1 cellular context compared by ENCODE assay signal in the genomic region with DNA sequence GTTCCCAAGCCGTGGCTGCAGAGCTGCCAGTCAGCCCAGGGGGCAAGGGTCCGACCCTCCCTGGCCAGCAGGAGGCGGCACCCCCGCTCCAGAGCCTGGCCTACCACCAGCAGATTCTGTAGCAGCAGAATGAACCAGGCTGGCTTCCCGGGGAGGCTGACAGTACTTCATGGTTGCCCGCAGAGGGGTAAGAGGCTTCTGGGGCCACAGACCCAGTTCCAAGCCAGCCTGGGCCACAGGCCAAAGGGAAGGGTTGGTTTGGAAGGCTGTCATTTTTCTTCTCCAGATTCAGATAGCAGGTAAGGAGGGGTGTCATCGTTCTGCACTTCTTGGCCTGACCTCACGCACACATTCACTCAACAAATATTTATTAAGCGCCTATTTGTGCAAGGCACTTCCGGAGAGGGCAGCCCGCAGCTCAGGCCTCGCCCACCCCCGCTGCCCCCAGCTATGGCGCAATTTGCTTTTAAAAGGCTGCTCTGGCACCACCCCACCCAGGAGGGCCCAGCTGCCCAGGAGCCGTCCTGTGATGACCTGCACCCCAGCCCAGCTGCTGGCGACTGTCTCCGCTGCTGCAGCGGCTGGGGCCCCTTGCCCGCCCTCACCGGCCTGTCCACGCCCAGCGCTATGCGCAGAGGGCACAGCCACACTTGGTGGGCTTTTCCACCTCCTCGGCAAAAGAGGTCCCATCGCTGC.
TF ChIP-seq lines count a peak whose summit lies in the region.

No MANE protein-coding gene starts in this region.

TF ChIP-seq in HepG2, 621 proteins besides CTCF, POLR2A, EP300 and RAD21 (continued from another document and continues in another):
- TF ChIP-seq, protein P1, sequence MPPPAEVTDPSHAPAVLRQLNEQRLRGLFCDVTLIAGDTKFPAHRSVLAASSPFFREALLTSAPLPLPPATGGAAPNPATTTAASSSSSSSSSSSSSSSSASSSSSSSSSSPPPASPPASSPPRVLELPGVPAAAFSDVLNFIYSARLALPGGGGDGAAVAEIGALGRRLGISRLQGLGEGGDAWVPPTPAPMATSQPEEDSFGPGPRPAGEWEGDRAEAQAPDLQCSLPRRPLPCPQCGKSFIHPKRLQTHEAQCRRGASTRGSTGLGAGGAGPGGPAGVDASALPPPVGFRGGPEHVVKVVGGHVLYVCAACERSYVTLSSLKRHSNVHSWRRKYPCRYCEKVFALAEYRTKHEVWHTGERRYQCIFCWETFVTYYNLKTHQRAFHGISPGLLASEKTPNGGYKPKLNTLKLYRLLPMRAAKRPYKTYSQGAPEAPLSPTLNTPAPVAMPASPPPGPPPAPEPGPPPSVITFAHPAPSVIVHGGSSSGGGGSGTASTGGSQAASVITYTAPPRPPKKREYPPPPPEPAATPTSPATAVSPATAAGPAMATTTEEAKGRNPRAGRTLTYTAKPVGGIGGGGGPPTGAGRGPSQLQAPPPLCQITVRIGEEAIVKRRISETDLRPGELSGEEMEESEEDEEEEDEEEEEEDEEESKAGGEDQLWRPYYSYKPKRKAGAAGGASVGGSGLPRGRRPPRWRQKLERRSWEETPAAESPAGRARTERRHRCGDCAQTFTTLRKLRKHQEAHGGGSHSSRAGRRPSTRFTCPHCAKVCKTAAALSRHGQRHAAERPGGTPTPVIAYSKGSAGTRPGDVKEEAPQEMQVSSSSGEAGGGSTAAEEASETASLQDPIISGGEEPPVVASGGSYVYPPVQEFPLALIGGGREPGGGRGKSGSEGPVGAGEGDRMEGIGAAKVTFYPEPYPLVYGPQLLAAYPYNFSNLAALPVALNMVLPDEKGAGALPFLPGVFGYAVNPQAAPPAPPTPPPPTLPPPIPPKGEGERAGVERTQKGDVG (CRISPR knock-in tag; IDR thresholded peaks at IDR 0.05; ENCODE audit: borderline replicate concordance): peak; percentile 10; the same call in 1 of the 2 replicates
- TF ChIP-seq, protein P2, sequence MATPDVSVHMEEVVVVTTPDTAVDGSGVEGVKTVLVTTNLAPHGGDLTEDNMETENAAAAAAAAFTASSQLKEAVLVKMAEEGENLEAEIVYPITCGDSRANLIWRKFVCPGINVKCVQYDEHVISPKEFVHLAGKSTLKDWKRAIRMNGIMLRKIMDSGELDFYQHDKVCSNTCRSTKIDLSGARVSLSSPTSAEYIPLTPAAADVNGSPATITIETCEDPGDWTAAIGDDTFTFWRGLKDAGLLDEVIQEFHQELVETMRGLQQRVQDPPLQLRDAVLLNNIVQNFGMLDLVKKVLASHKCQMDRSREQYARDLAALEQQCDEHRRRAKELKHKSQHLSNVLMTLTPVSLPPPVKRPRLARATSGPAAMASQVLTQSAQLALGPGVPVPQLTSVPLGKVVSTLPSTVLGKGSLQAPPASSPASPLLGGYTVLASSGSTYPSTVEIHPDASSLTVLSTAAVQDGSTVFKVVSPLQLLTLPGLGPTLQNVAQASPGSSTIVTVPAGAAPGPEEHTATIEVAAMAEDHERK (CRISPR knock-in tag; IDR thresholded peaks at IDR 0.05; ENCODE audit: low read depth): no peak
- TF ChIP-seq AGO1 (IDR thresholded peaks at IDR 0.05; ENCODE audit: low read depth, low read length, poor library complexity, severe bottlenecking): no peak
- no peak for TF ChIP-seq THYN1 (CRISPR knock-in tag; IDR thresholded peaks at IDR 0.05; ENCODE audit: borderline replicate concordance, low read depth)
- TF ChIP-seq HMG20A (CRISPR knock-in tag; IDR thresholded peaks at IDR 0.05; ENCODE audit: borderline replicate concordance): peak; percentile 73; the same call in 1 of the 2 replicates
- TF ChIP-seq FOXJ3 (CRISPR knock-in tag; IDR thresholded peaks at IDR 0.05; ENCODE audit: borderline replicate concordance): peak; percentile 26; the same call in 1 of the 2 replicates
- TF ChIP-seq KDM2A (CRISPR knock-in tag; IDR thresholded peaks at IDR 0.05; ENCODE audit: borderline replicate concordance, low read depth): no peak; the same call in 1 of the 2 replicates
- TF ChIP-seq ZNF616 (CRISPR knock-in tag; IDR thresholded peaks at IDR 0.05; ENCODE audit: low read depth): no peak
- TF ChIP-seq, protein P3, sequence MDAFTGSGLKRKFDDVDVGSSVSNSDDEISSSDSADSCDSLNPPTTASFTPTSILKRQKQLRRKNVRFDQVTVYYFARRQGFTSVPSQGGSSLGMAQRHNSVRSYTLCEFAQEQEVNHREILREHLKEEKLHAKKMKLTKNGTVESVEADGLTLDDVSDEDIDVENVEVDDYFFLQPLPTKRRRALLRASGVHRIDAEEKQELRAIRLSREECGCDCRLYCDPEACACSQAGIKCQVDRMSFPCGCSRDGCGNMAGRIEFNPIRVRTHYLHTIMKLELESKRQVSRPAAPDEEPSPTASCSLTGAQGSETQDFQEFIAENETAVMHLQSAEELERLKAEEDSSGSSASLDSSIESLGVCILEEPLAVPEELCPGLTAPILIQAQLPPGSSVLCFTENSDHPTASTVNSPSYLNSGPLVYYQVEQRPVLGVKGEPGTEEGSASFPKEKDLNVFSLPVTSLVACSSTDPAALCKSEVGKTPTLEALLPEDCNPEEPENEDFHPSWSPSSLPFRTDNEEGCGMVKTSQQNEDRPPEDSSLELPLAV (CRISPR knock-in tag; conservative IDR thresholded peaks at IDR 0.05; ENCODE audit: low read depth): no peak
- no peak for TF ChIP-seq ZNF841 (CRISPR knock-in tag; IDR thresholded peaks at IDR 0.05; ENCODE audit: borderline replicate concordance)
- TF ChIP-seq, protein P4, sequence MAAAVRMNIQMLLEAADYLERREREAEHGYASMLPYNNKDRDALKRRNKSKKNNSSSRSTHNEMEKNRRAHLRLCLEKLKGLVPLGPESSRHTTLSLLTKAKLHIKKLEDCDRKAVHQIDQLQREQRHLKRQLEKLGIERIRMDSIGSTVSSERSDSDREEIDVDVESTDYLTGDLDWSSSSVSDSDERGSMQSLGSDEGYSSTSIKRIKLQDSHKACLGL (CRISPR knock-in tag; IDR thresholded peaks at IDR 0.05): no peak
- TF ChIP-seq FOXK1 (CRISPR knock-in tag; IDR thresholded peaks at IDR 0.05; ENCODE audit: borderline replicate concordance, low read depth): 0 out of 2 replicates have a peak, but pooled peaks have one; percentile 51
- TF ChIP-seq YEATS4 (CRISPR knock-in tag; IDR thresholded peaks at IDR 0.05; ENCODE audit: borderline replicate concordance): 0 out of 2 replicates have a peak, but pooled peaks have one; percentile 25
- TF ChIP-seq, protein P5, sequence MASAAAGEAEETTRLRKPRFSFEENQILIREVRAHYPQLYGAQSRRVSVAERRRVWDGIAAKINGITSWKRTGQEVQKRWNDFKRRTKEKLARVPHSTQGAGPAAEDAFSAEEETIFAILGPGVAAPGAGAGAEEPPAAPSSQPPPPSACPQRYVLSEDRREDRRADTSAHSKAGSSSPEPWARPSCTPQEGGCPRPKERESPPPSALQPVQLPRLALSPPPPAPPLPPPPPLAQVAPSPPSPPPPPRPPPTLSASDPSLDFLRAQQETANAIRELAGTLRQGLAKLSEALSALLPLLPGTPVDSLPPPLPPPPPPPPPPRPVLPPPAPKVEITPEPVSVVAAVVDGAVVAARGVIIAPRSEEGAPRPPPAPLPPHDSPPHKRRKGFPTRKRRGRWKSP (CRISPR knock-in tag; IDR thresholded peaks at IDR 0.05): peak; percentile 45; the same call in 1 of the 2 replicates
- peak; percentile 24; the same call in 1 of the 2 replicates for TF ChIP-seq PPARG (CRISPR knock-in tag; conservative IDR thresholded peaks at IDR 0.05)
- no peak for TF ChIP-seq TRIM24 (CRISPR knock-in tag; IDR thresholded peaks at IDR 0.05)
- TF ChIP-seq, protein P6, sequence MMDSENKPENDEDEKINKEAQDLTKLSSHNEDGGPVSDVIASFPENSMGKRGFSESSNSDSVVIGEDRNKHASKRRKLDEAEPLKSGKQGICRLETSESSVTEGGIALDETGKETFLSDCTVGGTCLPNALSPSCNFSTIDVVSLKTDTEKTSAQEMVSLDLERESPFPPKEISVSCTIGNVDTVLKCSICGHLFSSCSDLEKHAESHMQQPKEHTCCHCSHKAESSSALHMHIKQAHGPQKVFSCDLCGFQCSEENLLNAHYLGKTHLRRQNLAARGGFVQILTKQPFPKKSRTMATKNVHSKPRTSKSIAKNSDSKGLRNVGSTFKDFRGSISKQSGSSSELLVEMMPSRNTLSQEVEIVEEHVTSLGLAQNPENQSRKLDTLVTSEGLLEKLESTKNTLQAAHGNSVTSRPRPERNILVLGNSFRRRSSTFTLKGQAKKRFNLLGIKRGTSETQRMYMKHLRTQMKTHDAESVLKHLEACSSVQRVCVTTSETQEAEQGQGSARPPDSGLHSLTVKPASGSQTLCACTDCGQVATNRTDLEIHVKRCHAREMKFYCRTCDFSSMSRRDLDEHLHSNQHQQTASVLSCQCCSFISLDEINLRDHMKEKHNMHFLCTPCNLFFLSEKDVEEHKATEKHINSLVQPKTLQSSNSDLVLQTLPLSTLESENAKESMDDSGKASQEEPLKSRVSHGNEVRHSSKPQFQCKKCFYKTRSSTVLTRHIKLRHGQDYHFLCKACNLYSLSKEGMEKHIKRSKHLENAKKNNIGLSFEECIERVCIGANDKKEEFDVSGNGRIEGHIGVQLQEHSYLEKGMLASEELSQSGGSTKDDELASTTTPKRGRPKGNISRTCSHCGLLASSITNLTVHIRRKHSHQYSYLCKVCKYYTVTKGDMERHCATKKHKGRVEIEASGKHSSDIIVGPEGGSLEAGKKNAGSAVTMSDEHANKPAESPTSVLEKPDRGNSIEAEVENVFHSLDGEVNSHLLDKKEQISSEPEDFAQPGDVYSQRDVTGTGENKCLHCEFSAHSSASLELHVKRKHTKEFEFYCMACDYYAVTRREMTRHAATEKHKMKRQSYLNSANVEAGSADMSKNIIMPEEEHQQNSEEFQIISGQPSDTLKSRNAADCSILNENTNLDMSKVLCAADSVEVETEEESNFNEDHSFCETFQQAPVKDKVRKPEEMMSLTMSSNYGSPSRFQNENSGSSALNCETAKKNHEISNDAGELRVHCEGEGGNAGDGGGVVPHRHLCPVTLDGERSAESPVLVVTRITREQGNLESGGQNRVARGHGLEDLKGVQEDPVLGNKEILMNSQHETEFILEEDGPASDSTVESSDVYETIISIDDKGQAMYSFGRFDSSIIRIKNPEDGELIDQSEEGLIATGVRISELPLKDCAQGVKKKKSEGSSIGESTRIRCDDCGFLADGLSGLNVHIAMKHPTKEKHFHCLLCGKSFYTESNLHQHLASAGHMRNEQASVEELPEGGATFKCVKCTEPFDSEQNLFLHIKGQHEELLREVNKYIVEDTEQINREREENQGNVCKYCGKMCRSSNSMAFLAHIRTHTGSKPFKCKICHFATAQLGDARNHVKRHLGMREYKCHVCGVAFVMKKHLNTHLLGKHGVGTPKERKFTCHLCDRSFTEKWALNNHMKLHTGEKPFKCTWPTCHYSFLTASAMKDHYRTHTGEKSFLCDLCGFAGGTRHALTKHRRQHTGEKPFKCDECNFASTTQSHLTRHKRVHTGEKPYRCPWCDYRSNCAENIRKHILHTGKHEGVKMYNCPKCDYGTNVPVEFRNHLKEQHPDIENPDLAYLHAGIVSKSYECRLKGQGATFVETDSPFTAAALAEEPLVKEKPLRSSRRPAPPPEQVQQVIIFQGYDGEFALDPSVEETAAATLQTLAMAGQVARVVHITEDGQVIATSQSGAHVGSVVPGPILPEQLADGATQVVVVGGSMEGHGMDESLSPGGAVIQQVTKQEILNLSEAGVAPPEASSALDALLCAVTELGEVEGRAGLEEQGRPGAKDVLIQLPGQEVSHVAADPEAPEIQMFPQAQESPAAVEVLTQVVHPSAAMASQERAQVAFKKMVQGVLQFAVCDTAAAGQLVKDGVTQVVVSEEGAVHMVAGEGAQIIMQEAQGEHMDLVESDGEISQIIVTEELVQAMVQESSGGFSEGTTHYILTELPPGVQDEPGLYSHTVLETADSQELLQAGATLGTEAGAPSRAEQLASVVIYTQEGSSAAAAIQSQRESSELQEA (CRISPR knock-in tag; IDR thresholded peaks at IDR 0.05; ENCODE audit: not compliant biosample characterization): no peak
- TF ChIP-seq, protein P7, sequence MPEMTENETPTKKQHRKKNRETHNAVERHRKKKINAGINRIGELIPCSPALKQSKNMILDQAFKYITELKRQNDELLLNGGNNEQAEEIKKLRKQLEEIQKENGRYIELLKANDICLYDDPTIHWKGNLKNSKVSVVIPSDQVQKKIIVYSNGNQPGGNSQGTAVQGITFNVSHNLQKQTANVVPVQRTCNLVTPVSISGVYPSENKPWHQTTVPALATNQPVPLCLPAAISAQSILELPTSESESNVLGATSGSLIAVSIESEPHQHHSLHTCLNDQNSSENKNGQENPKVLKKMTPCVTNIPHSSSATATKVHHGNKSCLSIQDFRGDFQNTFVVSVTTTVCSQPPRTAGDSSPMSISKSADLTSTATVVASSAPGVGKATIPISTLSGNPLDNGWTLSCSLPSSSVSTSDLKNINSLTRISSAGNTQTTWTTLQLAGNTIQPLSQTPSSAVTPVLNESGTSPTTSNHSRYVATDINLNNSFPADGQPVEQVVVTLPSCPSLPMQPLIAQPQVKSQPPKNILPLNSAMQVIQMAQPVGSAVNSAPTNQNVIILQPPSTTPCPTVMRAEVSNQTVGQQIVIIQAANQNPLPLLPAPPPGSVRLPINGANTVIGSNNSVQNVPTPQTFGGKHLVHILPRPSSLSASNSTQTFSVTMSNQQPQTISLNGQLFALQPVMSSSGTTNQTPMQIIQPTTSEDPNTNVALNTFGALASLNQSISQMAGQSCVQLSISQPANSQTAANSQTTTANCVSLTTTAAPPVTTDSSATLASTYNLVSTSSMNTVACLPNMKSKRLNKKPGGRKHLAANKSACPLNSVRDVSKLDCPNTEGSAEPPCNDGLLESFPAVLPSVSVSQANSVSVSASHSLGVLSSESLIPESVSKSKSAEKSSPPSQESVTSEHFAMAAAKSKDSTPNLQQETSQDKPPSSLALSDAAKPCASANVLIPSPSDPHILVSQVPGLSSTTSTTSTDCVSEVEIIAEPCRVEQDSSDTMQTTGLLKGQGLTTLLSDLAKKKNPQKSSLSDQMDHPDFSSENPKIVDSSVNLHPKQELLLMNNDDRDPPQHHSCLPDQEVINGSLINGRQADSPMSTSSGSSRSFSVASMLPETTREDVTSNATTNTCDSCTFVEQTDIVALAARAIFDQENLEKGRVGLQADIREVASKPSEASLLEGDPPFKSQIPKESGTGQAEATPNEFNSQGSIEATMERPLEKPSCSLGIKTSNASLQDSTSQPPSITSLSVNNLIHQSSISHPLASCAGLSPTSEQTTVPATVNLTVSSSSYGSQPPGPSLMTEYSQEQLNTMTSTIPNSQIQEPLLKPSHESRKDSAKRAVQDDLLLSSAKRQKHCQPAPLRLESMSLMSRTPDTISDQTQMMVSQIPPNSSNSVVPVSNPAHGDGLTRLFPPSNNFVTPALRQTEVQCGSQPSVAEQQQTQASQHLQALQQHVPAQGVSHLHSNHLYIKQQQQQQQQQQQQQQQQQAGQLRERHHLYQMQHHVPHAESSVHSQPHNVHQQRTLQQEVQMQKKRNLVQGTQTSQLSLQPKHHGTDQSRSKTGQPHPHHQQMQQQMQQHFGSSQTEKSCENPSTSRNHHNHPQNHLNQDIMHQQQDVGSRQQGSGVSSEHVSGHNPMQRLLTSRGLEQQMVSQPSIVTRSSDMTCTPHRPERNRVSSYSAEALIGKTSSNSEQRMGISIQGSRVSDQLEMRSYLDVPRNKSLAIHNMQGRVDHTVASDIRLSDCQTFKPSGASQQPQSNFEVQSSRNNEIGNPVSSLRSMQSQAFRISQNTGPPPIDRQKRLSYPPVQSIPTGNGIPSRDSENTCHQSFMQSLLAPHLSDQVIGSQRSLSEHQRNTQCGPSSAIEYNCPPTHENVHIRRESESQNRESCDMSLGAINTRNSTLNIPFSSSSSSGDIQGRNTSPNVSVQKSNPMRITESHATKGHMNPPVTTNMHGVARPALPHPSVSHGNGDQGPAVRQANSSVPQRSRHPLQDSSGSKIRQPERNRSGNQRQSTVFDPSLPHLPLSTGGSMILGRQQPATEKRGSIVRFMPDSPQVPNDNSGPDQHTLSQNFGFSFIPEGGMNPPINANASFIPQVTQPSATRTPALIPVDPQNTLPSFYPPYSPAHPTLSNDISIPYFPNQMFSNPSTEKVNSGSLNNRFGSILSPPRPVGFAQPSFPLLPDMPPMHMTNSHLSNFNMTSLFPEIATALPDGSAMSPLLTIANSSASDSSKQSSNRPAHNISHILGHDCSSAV (CRISPR knock-in tag; IDR thresholded peaks at IDR 0.05; ENCODE audit: borderline replicate concordance): no peak
- TF ChIP-seq SRSF1 (optimal IDR thresholded peaks at IDR 0.05; ENCODE audit: low read depth, low read length): no peak
- TF ChIP-seq NR2F6 (IDR thresholded peaks at IDR 0.05): peak; percentile 44; the same call in 1 of the 2 replicates
- TF ChIP-seq NR2F6 (CRISPR knock-in tag; IDR thresholded peaks at IDR 0.05): peak; percentile 77
